In the genomic region with DNA sequence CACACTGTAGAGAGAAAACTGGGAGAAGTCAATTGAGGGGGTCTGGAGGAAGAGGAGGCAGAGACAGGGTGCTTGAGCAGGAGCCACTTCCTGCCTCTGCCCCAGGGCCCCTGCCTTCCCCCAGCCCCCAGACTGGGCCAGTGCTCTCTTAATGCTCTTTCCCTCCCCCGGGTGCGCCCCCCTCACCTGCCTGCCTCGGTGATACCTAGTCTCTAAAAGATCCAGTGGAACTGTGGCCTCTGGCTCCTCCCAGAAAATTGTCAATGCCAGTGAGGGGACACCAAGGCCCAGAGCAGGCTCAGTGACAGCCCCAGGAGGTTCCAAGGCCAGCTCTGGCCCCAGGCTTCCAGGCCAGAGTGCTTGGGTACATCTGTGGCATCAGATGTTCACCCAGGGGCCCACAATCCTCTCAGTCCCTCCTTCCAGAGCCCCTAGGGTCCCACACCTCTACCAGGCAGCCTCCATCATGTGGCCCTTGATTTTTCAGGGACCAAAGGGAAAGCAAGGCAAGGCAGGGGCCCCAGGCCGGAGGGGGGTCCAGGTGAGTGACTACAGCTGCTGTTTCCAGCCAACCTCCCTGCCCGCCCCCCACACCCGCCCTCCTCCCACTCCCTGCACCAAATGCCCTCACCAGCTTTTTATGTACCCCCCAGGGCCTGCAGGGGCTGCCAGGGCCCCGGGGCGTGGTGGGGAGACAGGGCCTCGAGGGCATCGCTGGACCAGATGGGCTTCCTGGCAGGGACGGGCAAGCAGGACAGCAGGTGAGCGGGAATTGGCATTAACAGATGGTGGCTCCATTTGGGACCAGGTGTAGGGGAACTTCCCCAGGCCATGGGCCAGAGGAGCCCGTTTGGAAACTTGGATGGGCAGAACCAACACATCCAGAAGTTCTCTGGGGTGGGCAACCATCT, we compare ENCODE assay signal across 1 cellular context.
TF ChIP-seq lines count a peak whose summit lies in the region.

No MANE protein-coding gene starts in this region.

TF ChIP-seq in IMR-90, 13 proteins besides CTCF, POLR2A, EP300 and RAD21 (continued from another document):
- TF ChIP-seq MAZ (IDR thresholded peaks at IDR 0.05; ENCODE audit: borderline replicate concordance, low read depth, low read length): no peak
- no peak for TF ChIP-seq RFX5 (IDR thresholded peaks at IDR 0.05; ENCODE audit: low read depth, low read length)
- TF ChIP-seq CEBPB (IDR thresholded peaks at IDR 0.05; ENCODE audit: low read depth, low read length): no peak
- no peak for TF ChIP-seq MAFK (IDR thresholded peaks at IDR 0.05; ENCODE audit: low read depth, low read length)
